In genomic region chr1:60078182-60078581, GRCh38 we compare ENCODE assay signal across 30 cellular contexts. TPM values are rescaled to one million over a fixed set of nuclear protein-coding genes. Genes with fewer than 3 reads are reported as not detected.
DNase-seq lines count a peak whose midpoint lies in the region; ATAC-seq and TF ChIP-seq lines count a peak whose summit lies in the region.
"Had no signal": no experiment of that assay in that cellular context is flagged by ENCODE, and none has a peak within 500 bp of the region (broad histone marks: within the 10 kb centered on the region; RNA-seq: fewer than 3 reads in every experiment).

No MANE protein-coding gene starts in this region.

- H3K4me3 Mint-ChIP-seq in GM23338, result no peak overlapping the region
- H3K4me3 Mint-ChIP-seq in WTC11, result no peak overlapping the region
- H3K4me3 Mint-ChIP-seq: activated naive CD4-positive, alpha-beta T cell treated with anti-CD3 and anti-CD28 coated beads, Interleukin-2, amount 10 ng/mL, durations not matched to agents 7 days and 5 days; activated T-helper 1 cell treated with anti-CD3 and anti-CD28 coated beads, Interleukin-12 subunit alpha, Interleukin-12 subunit beta, Interleukin-2, Interleukin-4 antibody, amounts not matched to agents 30 ng/mL and 10 ng/mL and 1 ng/mL, durations not matched to agents 14 hours and 24 hours and 36 hours; CD8-positive, alpha-beta memory T cell; central memory CD8-positive, alpha-beta T cell; naive thymus-derived CD8-positive, alpha-beta T cell; T-helper 2 cell treated with Interferon-gamma antibody and Interleukin-4, amounts not matched to agents 5 μg/mL and 100 μg/mL, for 36 hours had no signal

- CTCF ChIA-PET in WTC11 (lab: Charles Lee), result interaction anchor here (1.1 kb wide), 1 partner anchor 107 kb away, joined by 4 read pairs; no protein-coding TSS in a partner anchor

- H3K4me2 ChIP-seq in GM23338, result no peak overlapping the region
- H3K4me2 ChIP-seq in hepatocyte, result peak overlapping the region; percentile 12

- H3K79me2 ChIP-seq in GM23338 (replicated peaks; ENCODE audit: insufficient read depth) (no peaks in the 10 kb centered on the region), hepatocyte (no peaks in the 10 kb centered on the region)

- no peaks in the 10 kb centered on the region for H3F3A ChIP-seq in GM23338 (replicated peaks; ENCODE audit: low read depth)

- H3K27ac Mint-ChIP-seq in GM23338, result no peak overlapping the region
- H3K27ac Mint-ChIP-seq in WTC11, result no peak overlapping the region
- H3K27ac Mint-ChIP-seq: activated naive CD4-positive, alpha-beta T cell treated with anti-CD3 and anti-CD28 coated beads, Interleukin-2, amount 10 ng/mL, durations not matched to agents 7 days and 5 days; activated T-helper 1 cell treated with anti-CD3 and anti-CD28 coated beads, Interleukin-12 subunit alpha, Interleukin-12 subunit beta, Interleukin-2, Interleukin-4 antibody, amounts not matched to agents 30 ng/mL and 10 ng/mL and 1 ng/mL, durations not matched to agents 14 hours and 24 hours and 36 hours; CD8-positive, alpha-beta memory T cell; naive thymus-derived CD8-positive, alpha-beta T cell; T-helper 2 cell treated with Interferon-gamma antibody and Interleukin-4, amounts not matched to agents 5 μg/mL and 100 μg/mL, for 36 hours had no signal

- WGBS in hepatocyte (ENCODE audit: low lambda C conversion rate, missing lambda C conversion rate), result 33% methylated on average over 4 of the region's 4 CpGs

- peaks cover 9% of the 10 kb centered on the region; the same call in 1 of the 2 replicates for H3K4me1 ChIP-seq in GM23338 (ENCODE audit: insufficient read depth)
- H3K4me1 ChIP-seq in hepatocyte (ENCODE audit: insufficient read depth), result peaks cover 10% of the 10 kb centered on the region
- H3K4me1 ChIP-seq: thyroid gland had no signal

- H3K27me3 ChIP-seq in GM23338 (ENCODE audit: insufficient read depth) (no peaks in the 10 kb centered on the region), hepatocyte (peaks cover 27% of the 10 kb centered on the region)
- H3K27me3 ChIP-seq: thyroid gland had no signal

- H3K27ac ChIP-seq in GM23338 (ENCODE audit: low read depth) (no peak overlapping the region), hepatocyte (peak overlapping the region; percentile 24)
- H3K27ac ChIP-seq: dorsolateral prefrontal cortex, thyroid gland had no signal

- in situ Hi-C loops in astrocyte of the cerebellum (cut with HindIII; ENCODE audit: low sequenced_read_pairs), result no loop called here

- H3K36me3 ChIP-seq in GM23338 (ENCODE audit: insufficient read depth) (no peaks in the 10 kb centered on the region), hepatocyte (replicated peaks; ENCODE audit: insufficient read depth, low read depth) (no peaks in the 10 kb centered on the region)
- H3K36me3 ChIP-seq: thyroid gland had no signal

- H3K9me3 ChIP-seq in hepatocyte (ENCODE audit: low read depth), result no peaks in the 10 kb centered on the region
- H3K9me3 ChIP-seq: thyroid gland had no signal

- H3K9me3 Mint-ChIP-seq in GM23338 (no peaks in the 10 kb centered on the region), WTC11 (no peaks in the 10 kb centered on the region)
- H3K9me3 Mint-ChIP-seq: activated naive CD4-positive, alpha-beta T cell treated with anti-CD3 and anti-CD28 coated beads, Interleukin-2, amount 10 ng/mL, durations not matched to agents 7 days and 5 days; activated T-helper 1 cell treated with anti-CD3 and anti-CD28 coated beads, Interleukin-12 subunit alpha, Interleukin-12 subunit beta, Interleukin-2, Interleukin-4 antibody, amounts not matched to agents 30 ng/mL and 10 ng/mL and 1 ng/mL, durations not matched to agents 14 hours and 24 hours and 36 hours; central memory CD8-positive, alpha-beta T cell; naive thymus-derived CD8-positive, alpha-beta T cell; T-helper 2 cell treated with Interferon-gamma antibody and Interleukin-4, amounts not matched to agents 5 μg/mL and 100 μg/mL, for 36 hours had no signal

- H2AFZ ChIP-seq in GM23338 (peak overlapping the region; percentile 48; the same call in 1 of the 2 replicates), hepatocyte (no peak overlapping the region)

- no peak for TF ChIP-seq CTCF in GM23338 (conservative IDR thresholded peaks at IDR 0.05; ENCODE audit: low read depth in 2 of 2)
- TF ChIP-seq CTCF in astrocyte of the cerebellum (IDR thresholded peaks at IDR 0.05; ENCODE audit: low read depth, low read length, missing control alignments), result no peak
- no peak for TF ChIP-seq CTCF in hepatocyte (IDR thresholded peaks at IDR 0.05; ENCODE audit: poor library complexity)
- TF ChIP-seq CTCF in WTC11 (IDR thresholded peaks at IDR 0.05), result no peak

- POLR2A ChIA-PET in WTC11 (lab: Charles Lee), result no interaction called here

- H3K27me3 Mint-ChIP-seq in GM23338 (ENCODE audit: insufficient read depth, low read depth, poor library complexity) (peaks cover 5% of the 10 kb centered on the region), WTC11 (ENCODE audit: low read depth) (peaks cover 13% of the 10 kb centered on the region)

- no peak overlapping the region for H3K4me3 ChIP-seq in GM23338
- no peak overlapping the region for H3K4me3 ChIP-seq in astrocyte of the cerebellum (ENCODE audit: low read depth, low read length)
- H3K4me3 ChIP-seq in hepatocyte, result no peak overlapping the region
- H3K4me3 ChIP-seq: dorsolateral prefrontal cortex, thyroid gland had no signal

- ATAC-seq in GM23338 (no peak), WTC11 (no peak)
- ATAC-seq: HCT116; HepG2; left ventricle myocardium superior; naive thymus-derived CD8-positive, alpha-beta T cell; stimulated activated naive CD8-positive, alpha-beta T cell treated with anti-CD3 and anti-CD28 coated beads, Interleukin-15, Interleukin-2, amounts not matched to agents 100 U/mL and 50 U/mL, for 24 hours had no signal

- DNase-seq in GM23338 (ENCODE audit: low spot score) (no peak), astrocyte of the cerebellum (ENCODE audit: low read depth) (peak; percentile 19), hepatocyte (ENCODE audit: low spot score) (no peak), HuH-7.5 (ENCODE audit: low spot score) (no peak), WTC11 (ENCODE audit: low spot score) (no peak), SKM-1 treated with dmso at 0.1 percent for 144 hours (lab: John Stamatoyannopoulos, UW; ENCODE audit: unreplicated experiment) (no peak)
- DNase-seq in activated CD4-positive, alpha-beta T cell treated with anti-CD3 and anti-CD28 coated beads for 1 hour, result no peak
- DNase-seq: activated naive CD4-positive, alpha-beta T cell treated with anti-CD3 and anti-CD28 coated beads, Interleukin-2, amount 10 ng/mL, durations not matched to agents 7 days and 5 days; anterior cingulate cortex; CD8-positive, alpha-beta memory T cell; DMS153; dorsolateral prefrontal cortex; left ventricle myocardium superior; midbrain; naive thymus-derived CD8-positive, alpha-beta T cell; NCI-H1092; NCI-H187 treated with DMSO at 0.1 percent for 48 hours; NCI-H69; RPMI8226; stimulated activated CD4-positive, alpha-beta T cell treated with anti-CD3 and anti-CD28 coated beads, Interleukin-12 subunit alpha, Interleukin-12 subunit beta, amount 100 ng/mL, for 4 hours; stimulated activated CD4-positive, alpha-beta T cell treated with anti-CD3 and anti-CD28 coated beads, Interleukin-4, amount 100 ng/mL, for 24 hours; stimulated activated naive CD8-positive, alpha-beta T cell treated with anti-CD3 and anti-CD28 coated beads, Interleukin-15, Interleukin-2, amounts not matched to agents 100 U/mL and 50 U/mL, for 24 hours; thyroid gland had no signal

- H3K4me1 Mint-ChIP-seq in GM23338 (peaks cover 8% of the 10 kb centered on the region), WTC11 (peaks cover 7% of the 10 kb centered on the region)
- H3K4me1 Mint-ChIP-seq: activated naive CD4-positive, alpha-beta T cell treated with anti-CD3 and anti-CD28 coated beads, Interleukin-2, amount 10 ng/mL, durations not matched to agents 7 days and 5 days; CD8-positive, alpha-beta memory T cell; central memory CD8-positive, alpha-beta T cell had no signal

- H3K9me2 ChIP-seq in GM23338 (ENCODE audit: insufficient read depth), result no peaks in the 10 kb centered on the region
- H3K9me2 ChIP-seq in hepatocyte (replicated peaks; ENCODE audit: insufficient read depth), result no peaks in the 10 kb centered on the region

- H4K20me1 ChIP-seq in GM23338 (replicated peaks; ENCODE audit: insufficient read depth) (no peaks in the 10 kb centered on the region), hepatocyte (ENCODE audit: insufficient read depth, poor library complexity, severe bottlenecking) (no peaks in the 10 kb centered on the region)

- H3K36me3 Mint-ChIP-seq in GM23338 (ENCODE audit: low read depth), result no peaks in the 10 kb centered on the region
- no peaks in the 10 kb centered on the region for H3K36me3 Mint-ChIP-seq in WTC11
- H3K36me3 Mint-ChIP-seq: activated naive CD4-positive, alpha-beta T cell treated with anti-CD3 and anti-CD28 coated beads, Interleukin-2, amount 10 ng/mL, durations not matched to agents 7 days and 5 days; CD8-positive, alpha-beta memory T cell; naive thymus-derived CD8-positive, alpha-beta T cell had no signal

TF ChIP-seq in GM23338, 12 proteins besides CTCF, POLR2A, EP300 and RAD21 (continues in another document):
- TF ChIP-seq CREB1 (CRISPR knock-in tag; IDR thresholded peaks at IDR 0.05; ENCODE audit: low read depth) (no peak), STAT1 (IDR thresholded peaks at IDR 0.05; ENCODE audit: unreplicated experiment) (no peak), EZH2 (IDR thresholded peaks at IDR 0.05; ENCODE audit: low read depth, unreplicated experiment) (no peak), EZH2phosphoT487 (IDR thresholded peaks at IDR 0.05; ENCODE audit: unreplicated experiment) (no peak), POLR2AphosphoS5 (IDR thresholded peaks at IDR 0.05; ENCODE audit: low read depth) (no peak), ZNF331 (CRISPR knock-in tag; IDR thresholded peaks at IDR 0.05; ENCODE audit: low read depth) (no peak)

RNA-seq across cellular contexts. Expression of gene C1orf87, which starts 4.6 kb away (rescaled TPM):
- 0.07 TPM in 1 of 2 replicates, not detected in the other for total RNA-seq in GM23338 (2014; rRNA removed; shearing (Covaris generic))
- 0.21 TPM in 1 of 2 replicates, not detected in the other for polyA plus RNA-seq in GM23338 (2016; fragmentation: Nextera tagmentation; extraction: Ambion mirVana)
- not detected in 2 replicates for total RNA-seq in hepatocyte
- polyA plus RNA-seq in hepatocyte, result not detected in 2 replicates
- 0.16 to 0.30 TPM (median 0.22 TPM) in 3 replicates for total RNA-seq in WTC11 (2021)
- total RNA-seq: activated T-helper 1 cell treated with anti-CD3 and anti-CD28 coated beads, Interleukin-12 subunit alpha, Interleukin-12 subunit beta, Interleukin-2, Interleukin-4 antibody, amounts not matched to agents 30 ng/mL and 10 ng/mL and 1 ng/mL, durations not matched to agents 14 hours and 24 hours and 36 hours; CD8-positive, alpha-beta memory T cell; frontal cortex; HepG2; left ventricle myocardium superior; naive thymus-derived CD8-positive, alpha-beta T cell; omental fat pad; thyroid gland had no signal
- polyA plus RNA-seq: CD8-positive, alpha-beta memory T cell; HepG2; naive thymus-derived CD8-positive, alpha-beta T cell had no signal
